9 cellular contexts compared by ENCODE assay signal in genomic region chr18:26480897-26481795, GRCh38.
A peak's percentile ranks its signal among the peaks of the same experiment; 100 is the strongest.
DNase-seq lines count a peak whose midpoint lies in the region; ATAC-seq, FAIRE-seq and TF ChIP-seq lines count a peak whose summit lies in the region.
"Had no signal": no experiment of that assay in that cellular context is flagged by ENCODE, and none has a peak within 500 bp of the region (broad histone marks: within the 10 kb centered on the region; RNA-seq: fewer than 3 reads in every experiment).

No MANE protein-coding gene starts in this region.

- peak; percentile 95 for DNase-seq in EL
- DNase-seq in M059J (ENCODE audit: low read depth): peak; percentile 96
- DNase-seq in endothelial cell of umbilical vein (ENCODE audit: low read depth, low spot score): peak; percentile 92
- no peak for DNase-seq in pancreas
- DNase-seq in NCI-H2227 (lab: John Stamatoyannopoulos, UW; ENCODE audit: unreplicated experiment): no peak
- no peak for DNase-seq in NCI-H1092 (lab: John Stamatoyannopoulos, UW)
- no peak for DNase-seq in stimulated activated CD4-positive, alpha-beta T cell treated with anti-CD3 and anti-CD28 coated beads, Interleukin-12 subunit alpha, Interleukin-12 subunit beta, amount 100 ng/mL, for 4 hours
- DNase-seq: effector memory CD4-positive, alpha-beta T cell had no signal

- no peaks in the 10 kb centered on the region for H4K20me1 ChIP-seq in endothelial cell of umbilical vein (replicated peaks; ENCODE audit: control insufficient read depth, extremely low read depth, insufficient read depth, low read length)

- ATAC-seq in pancreas (peak in 3 of 4 donors; percentile 40 to 54 (median 52)), HG03565 (IDR thresholded peaks at IDR 0.05; ENCODE audit: unreplicated experiment) (no peak)

- H3K4me3 ChIP-seq in endothelial cell of umbilical vein (replicated peaks in 1 of 3; ENCODE audit: insufficient read depth in 1 of 3, low read depth in 1 of 3, low read length in 3 of 3): no peak overlapping the region
- H3K4me3 ChIP-seq in pancreas: no peak overlapping the region

- FAIRE-seq in endothelial cell of umbilical vein (lab: Jason Lieb, UNC) (peak; percentile 92), pancreas (lab: Jason Lieb, UNC) (no peak)

- intact Hi-C loops in endothelial cell of umbilical vein (cut with micrococcal nuclease): loop anchor here (1.0 to 2.0 kb wide), 2 partner anchors 67 to 176 kb away; partner anchors contain the start of gene KCTD1
- intact Hi-C loops in pancreas (cut with DNase I): loop anchor here in 1 of 3 donors (10.0 kb wide), 1 partner anchor 64 kb away; the partner anchor contains the start of gene KCTD1

- TF ChIP-seq POLR2A in endothelial cell of umbilical vein (IDR thresholded peaks at IDR 0.05; ENCODE audit: low read depth, low read length): no peak

- H3K27me3 ChIP-seq in endothelial cell of umbilical vein (ENCODE audit: control insufficient read depth in 2 of 2, insufficient read depth in 2 of 2, low read length in 2 of 2): no peaks in the 10 kb centered on the region
- H3K27me3 ChIP-seq in pancreas: no peaks in the 10 kb centered on the region

- no peak for TF ChIP-seq CTCF in endothelial cell of umbilical vein (IDR thresholded peaks at IDR 0.05; ENCODE audit: extremely low read depth in 1 of 2, insufficient read depth in 1 of 2, low read depth in 1 of 2, low read length in 2 of 2)
- TF ChIP-seq CTCF in pancreas (IDR thresholded peaks at IDR 0.05): no peak

- H3K9ac ChIP-seq in endothelial cell of umbilical vein (replicated peaks; ENCODE audit: extremely low read depth, insufficient read depth, low read length): peak overlapping the region; percentile 53

- WGBS in pancreas, 2 donors: 76 to 80% methylated on average over 8 of the region's 8 CpGs

- H3K4me1 ChIP-seq in endothelial cell of umbilical vein (ENCODE audit: control insufficient read depth, extremely low read depth, insufficient read depth, low read length) (peaks cover 31% of the 10 kb centered on the region), pancreas (peaks cover 0 to 3% (median 0%) of the 10 kb centered on the region in 3 donors)

- dilution Hi-C loops in endothelial cell of umbilical vein (cut with MboI; ENCODE audit: extremely low pct_ligation_motif_present, low sequenced_read_pairs): no loop called here

- H3K9me3 ChIP-seq in endothelial cell of umbilical vein (replicated peaks; ENCODE audit: control insufficient read depth, insufficient read depth, low read length) (no peaks in the 10 kb centered on the region), pancreas (no peaks in the 10 kb centered on the region)

- POLR2A ChIA-PET in endothelial cell of umbilical vein (lab: Charles Lee): no interaction called here

- TSS peak; percentile 73 for BruUV-seq in endothelial cell of umbilical vein (replicated peaks; lab: Mats Ljungman, UMichigan)

- CTCF ChIA-PET in endothelial cell of umbilical vein (lab: Charles Lee): interaction anchor here (0.9 to 3.2 kb wide), 7 partner anchors 9 to 97 kb away, joined by 3 to 12 read pairs (median 5); partner anchors contain the start of gene KCTD1

- no peaks in the 10 kb centered on the region for H3K79me2 ChIP-seq in endothelial cell of umbilical vein (ENCODE audit: control insufficient read depth, insufficient read depth, low read length)

- H3K36me3 ChIP-seq in endothelial cell of umbilical vein (ENCODE audit: control insufficient read depth in 2 of 2, extremely low read depth in 1 of 2, insufficient read depth in 2 of 2, low read length in 2 of 2): no peaks in the 10 kb centered on the region
- H3K36me3 ChIP-seq in pancreas: no peaks in the 10 kb centered on the region

- no peaks in the 10 kb centered on the region for H3K9me1 ChIP-seq in endothelial cell of umbilical vein (replicated peaks; ENCODE audit: control insufficient read depth, extremely low read depth, insufficient read depth, low read length)

- H3K27ac ChIP-seq in endothelial cell of umbilical vein (ENCODE audit: insufficient read depth, low read depth, low read length) (peak overlapping the region; percentile 92), pancreas (no peak overlapping the region)

- peak overlapping the region; percentile 12 for H2AFZ ChIP-seq in endothelial cell of umbilical vein (ENCODE audit: low read depth, low read length)

- peak overlapping the region; percentile 40 for H3K4me2 ChIP-seq in endothelial cell of umbilical vein (ENCODE audit: insufficient read depth, low read length)

TF ChIP-seq in endothelial cell of umbilical vein, 7 proteins besides CTCF, POLR2A, EP300 and RAD21:
- TF ChIP-seq JUN (IDR thresholded peaks at IDR 0.05; ENCODE audit: borderline replicate concordance, insufficient read depth, insufficient read length, low read depth) (peak; percentile 97), MAX (IDR thresholded peaks at IDR 0.05; ENCODE audit: insufficient read depth, insufficient read length) (no peak), EZH2 (IDR thresholded peaks at IDR 0.05; ENCODE audit: borderline replicate concordance, low read depth, low read length, severe bottlenecking) (no peak), POLR2AphosphoS5 (IDR thresholded peaks at IDR 0.05; ENCODE audit: insufficient read depth, low read depth, low read length) (peak; percentile 52), GATA2 (IDR thresholded peaks at IDR 0.05; ENCODE audit: insufficient read depth, insufficient read length, low read depth, low read length) (peak; percentile 16), FOS (IDR thresholded peaks at IDR 0.05; ENCODE audit: borderline replicate concordance, insufficient read depth, low read length) (peak; percentile 97), MYC (IDR thresholded peaks at IDR 0.05; ENCODE audit: low read depth, low read length) (no peak)

Comparison
In these comparisons a context has a peak if more than half of its experiments do, and no peak if none do; other contexts are left out.
1. DNase-seq: peak in EL (single experiment), M059J (single experiment) and endothelial cell of umbilical vein (single experiment); none in pancreas (0 of 6), NCI-H2227 (single experiment), NCI-H1092 (single experiment) and stimulated activated CD4-positive, alpha-beta T cell treated with anti-CD3 and anti-CD28 coated beads, Interleukin-12 subunit alpha, Interleukin-12 subunit beta, amount 100 ng/mL, for 4 hours (single experiment).